Comparison of ENCODE assay signal across 1 cellular context in genomic region chr1:205870236-205870635, GRCh38.
TF ChIP-seq lines count a peak whose summit lies in the region.

No MANE protein-coding gene starts in this region.

TF ChIP-seq in GM23338, 12 proteins besides CTCF, POLR2A, EP300 and RAD21 (continued from another document):
- TF ChIP-seq ETS1 (IDR thresholded peaks at IDR 0.05), result no peak
- no peak for TF ChIP-seq EZH2 (IDR thresholded peaks at IDR 0.05; ENCODE audit: low read depth, unreplicated experiment)
- no peak for TF ChIP-seq POLR2AphosphoS5 (IDR thresholded peaks at IDR 0.05; ENCODE audit: low read depth)
- TF ChIP-seq ZNF114 (CRISPR knock-in tag; IDR thresholded peaks at IDR 0.05), result no peak
- TF ChIP-seq CREB1 (CRISPR knock-in tag; IDR thresholded peaks at IDR 0.05; ENCODE audit: low read depth), result no peak
TF ChIP-seq in GM23338: peak in this region for 0.
